11 cellular contexts compared by ENCODE assay signal in the genomic region with DNA sequence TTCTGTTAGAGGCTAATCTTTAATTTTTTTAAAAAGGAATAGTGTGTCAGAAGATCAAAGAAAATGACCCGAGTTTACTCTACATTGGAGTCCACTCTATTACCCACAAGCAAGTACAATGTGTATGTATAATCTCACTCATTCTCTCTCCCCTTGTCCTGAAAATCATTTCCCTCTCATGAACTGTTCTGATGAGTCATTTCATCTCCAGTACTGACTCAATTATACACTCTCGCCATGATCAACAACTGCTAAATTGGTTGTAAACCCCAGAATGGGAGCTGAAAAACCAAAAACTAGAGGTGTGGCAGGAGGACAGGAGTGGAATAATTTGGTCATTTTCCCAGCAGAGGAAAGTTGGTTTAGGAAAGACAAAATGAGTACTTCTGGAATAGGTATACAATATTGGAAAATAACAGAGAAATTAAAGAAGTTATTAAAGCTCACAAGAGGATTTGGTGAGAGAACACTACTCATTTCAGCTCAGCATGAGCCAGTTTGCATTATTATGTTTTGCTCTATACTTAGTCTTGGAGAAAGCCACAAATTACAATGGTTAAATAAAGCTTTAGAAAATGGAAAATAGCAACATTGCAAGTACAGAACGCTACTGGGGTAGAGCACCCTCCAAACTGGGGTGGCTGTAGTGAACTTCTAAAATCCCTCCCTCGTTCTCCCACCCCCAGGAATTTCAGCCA.
DNase-seq lines count a peak whose midpoint lies in the region; ATAC-seq, FAIRE-seq and TF ChIP-seq lines count a peak whose summit lies in the region.
"Had no signal": no experiment of that assay in that cellular context is flagged by ENCODE, and none has a peak within 500 bp of the region (broad histone marks: within the 10 kb centered on the region; RNA-seq: fewer than 3 reads in every experiment).

No MANE protein-coding gene starts in this region.

- H3K4me1 ChIP-seq in HepG2 (ENCODE audit: insufficient read depth, low read length) = no peaks in the 10 kb centered on the region

- BruUV-seq in HepG2 (replicated peaks; lab: Mats Ljungman, UMichigan) = no TSS peak

- no peak overlapping the region for H2AFZ ChIP-seq in HepG2 (ENCODE audit: low read length)

- TF ChIP-seq EP300 in HepG2 (IDR thresholded peaks at IDR 0.05; ENCODE audit: low read depth in 2 of 2, low read length in 2 of 2) (no peak), HepG2 (CRISPR knock-in tag; IDR thresholded peaks at IDR 0.05; ENCODE audit: borderline replicate concordance) (no peak)

- no peaks in the 10 kb centered on the region for H3K9me3 ChIP-seq in HepG2 (ENCODE audit: low read length)

- TF ChIP-seq RAD21 in HepG2 (CRISPR knock-in tag; IDR thresholded peaks at IDR 0.05) = no peak

- intact Hi-C loops in HepG2 (cut with micrococcal nuclease; ENCODE audit: unreplicated experiment) = no loop called here

- H3K4me1 Mint-ChIP-seq in HFFc6 (ENCODE audit: low read depth) (peaks cover 41% of the 10 kb centered on the region), osteocyte (ENCODE audit: unreplicated experiment) (peaks cover 39% of the 10 kb centered on the region)

- peaks cover 2% of the 10 kb centered on the region; the same call in 1 of the 2 replicates for H3K27me3 Mint-ChIP-seq in HFFc6 (ENCODE audit: insufficient read depth)
- H3K27me3 Mint-ChIP-seq in osteocyte (ENCODE audit: unreplicated experiment) = no peaks in the 10 kb centered on the region

- 18% methylated on average over 4 of the region's 4 CpGs for WGBS in HepG2 (ENCODE audit: low lambda C conversion rate)

- FAIRE-seq in HepG2 (lab: Jason Lieb, UNC) = no peak

- H3K27me3 ChIP-seq in HepG2 (ENCODE audit: control insufficient read depth in 1 of 2, insufficient read depth in 2 of 2, low read length in 2 of 2) = no peaks in the 10 kb centered on the region

- peak overlapping the region; percentile 66 for H3K27ac Mint-ChIP-seq in HFFc6
- peak overlapping the region; percentile 55 for H3K27ac Mint-ChIP-seq in osteocyte (ENCODE audit: unreplicated experiment)

- ATAC-seq in GM18873 (IDR thresholded peaks at IDR 0.05; ENCODE audit: low FRiP score, unreplicated experiment) (peak; percentile 97), HepG2 (no peak)

- no peak overlapping the region for H3K4me3 ChIP-seq in HepG2 (replicated peaks in 1 of 3; ENCODE audit: insufficient read depth in 1 of 3, low read depth in 2 of 3, low read length in 3 of 3)
- H3K4me3 ChIP-seq: SK-N-MC had no signal

- H3K4me3 Mint-ChIP-seq in HFFc6 (no peak overlapping the region), osteocyte (ENCODE audit: unreplicated experiment) (no peak overlapping the region)

- no peaks in the 10 kb centered on the region for H3K9me3 Mint-ChIP-seq in HFFc6
- H3K9me3 Mint-ChIP-seq in osteocyte (ENCODE audit: unreplicated experiment) = no peaks in the 10 kb centered on the region

- no peaks in the 10 kb centered on the region for H3K79me2 ChIP-seq in HepG2 (ENCODE audit: insufficient read depth, low read length)

- H3K36me3 Mint-ChIP-seq in HFFc6 (ENCODE audit: low read depth) (no peaks in the 10 kb centered on the region), osteocyte (ENCODE audit: unreplicated experiment) (no peaks in the 10 kb centered on the region)

- POLR2A ChIA-PET in HepG2 (lab: Yijun Ruan, JAX) = no interaction called here

- CTCF ChIA-PET in HepG2 (lab: Yijun Ruan, JAX; ENCODE audit: low intra/inter-chr PET ratio, low total read pairs) = no interaction called here

- TF ChIP-seq CTCF in HFFc6 (IDR thresholded peaks at IDR 0.05) (no peak), osteocyte (IDR thresholded peaks at IDR 0.05) (no peak), HepG2 (CRISPR knock-in tag; IDR thresholded peaks at IDR 0.05) (no peak)

- H3K4me2 ChIP-seq in HepG2 (ENCODE audit: low read depth, low read length) = no peak overlapping the region

- H3K36me3 ChIP-seq in HepG2 (replicated peaks in 1 of 2; ENCODE audit: control insufficient read depth in 1 of 2, insufficient read depth in 2 of 2, low read length in 2 of 2) = no peaks in the 10 kb centered on the region

- DNase-seq in HFFc6 (peak; percentile 25), NCI-H2227 (lab: John Stamatoyannopoulos, UW; ENCODE audit: unreplicated experiment) (peak; percentile 27), osteocyte (ENCODE audit: extremely low spot score, unreplicated experiment) (no peak), SW480 (ENCODE audit: low spot score) (no peak), HepG2 (ENCODE audit: low spot score) (no peak), NCI-H524 treated with DMSO at 0.1 percent for 48 hours (lab: John Stamatoyannopoulos, UW) (no peak)
- DNase-seq: cerebellar nuclear complex; stimulated activated naive CD4-positive, alpha-beta T cell treated with Interleukin-2 at 50 U/mL for 16 hours had no signal

- H3K9ac ChIP-seq in HepG2 (ENCODE audit: insufficient read depth, low read depth, low read length) = no peak overlapping the region

- in situ Hi-C loops in HepG2 (cut with HindIII; ENCODE audit: extremely low pct_ligation_motif_present, low pct_unique_long_range_greater_than_20kb) = no loop called here

- H4K20me1 ChIP-seq in HepG2 (ENCODE audit: insufficient read depth, low read length) = no peaks in the 10 kb centered on the region

- no peak for TF ChIP-seq POLR2A in HepG2 (IDR thresholded peaks at IDR 0.05; ENCODE audit: insufficient read depth in 1 of 2, low read depth in 2 of 2, low read length in 2 of 2)

- no peak overlapping the region for H3K27ac ChIP-seq in HepG2 (ENCODE audit: extremely low read length, insufficient read depth, low read length)
- H3K27ac ChIP-seq: HL-60, SK-N-MC had no signal

TF ChIP-seq in HepG2, 621 proteins besides CTCF, POLR2A, EP300 and RAD21 (continues in another document):
- TF ChIP-seq ZNF281 (CRISPR knock-in tag; IDR thresholded peaks at IDR 0.05; ENCODE audit: borderline replicate concordance) (no peak), ZNF251 (CRISPR knock-in tag; IDR thresholded peaks at IDR 0.05) (no peak), NFKB2 (CRISPR knock-in tag; IDR thresholded peaks at IDR 0.05; ENCODE audit: borderline replicate concordance) (no peak), TFE3 (CRISPR knock-in tag; IDR thresholded peaks at IDR 0.05) (no peak), SATB2 (CRISPR knock-in tag; IDR thresholded peaks at IDR 0.05) (no peak), MZF1 (CRISPR knock-in tag; IDR thresholded peaks at IDR 0.05; ENCODE audit: borderline replicate concordance) (no peak), ZNF124 (CRISPR knock-in tag; IDR thresholded peaks at IDR 0.05) (no peak)
- TF ChIP-seq, protein P1, sequence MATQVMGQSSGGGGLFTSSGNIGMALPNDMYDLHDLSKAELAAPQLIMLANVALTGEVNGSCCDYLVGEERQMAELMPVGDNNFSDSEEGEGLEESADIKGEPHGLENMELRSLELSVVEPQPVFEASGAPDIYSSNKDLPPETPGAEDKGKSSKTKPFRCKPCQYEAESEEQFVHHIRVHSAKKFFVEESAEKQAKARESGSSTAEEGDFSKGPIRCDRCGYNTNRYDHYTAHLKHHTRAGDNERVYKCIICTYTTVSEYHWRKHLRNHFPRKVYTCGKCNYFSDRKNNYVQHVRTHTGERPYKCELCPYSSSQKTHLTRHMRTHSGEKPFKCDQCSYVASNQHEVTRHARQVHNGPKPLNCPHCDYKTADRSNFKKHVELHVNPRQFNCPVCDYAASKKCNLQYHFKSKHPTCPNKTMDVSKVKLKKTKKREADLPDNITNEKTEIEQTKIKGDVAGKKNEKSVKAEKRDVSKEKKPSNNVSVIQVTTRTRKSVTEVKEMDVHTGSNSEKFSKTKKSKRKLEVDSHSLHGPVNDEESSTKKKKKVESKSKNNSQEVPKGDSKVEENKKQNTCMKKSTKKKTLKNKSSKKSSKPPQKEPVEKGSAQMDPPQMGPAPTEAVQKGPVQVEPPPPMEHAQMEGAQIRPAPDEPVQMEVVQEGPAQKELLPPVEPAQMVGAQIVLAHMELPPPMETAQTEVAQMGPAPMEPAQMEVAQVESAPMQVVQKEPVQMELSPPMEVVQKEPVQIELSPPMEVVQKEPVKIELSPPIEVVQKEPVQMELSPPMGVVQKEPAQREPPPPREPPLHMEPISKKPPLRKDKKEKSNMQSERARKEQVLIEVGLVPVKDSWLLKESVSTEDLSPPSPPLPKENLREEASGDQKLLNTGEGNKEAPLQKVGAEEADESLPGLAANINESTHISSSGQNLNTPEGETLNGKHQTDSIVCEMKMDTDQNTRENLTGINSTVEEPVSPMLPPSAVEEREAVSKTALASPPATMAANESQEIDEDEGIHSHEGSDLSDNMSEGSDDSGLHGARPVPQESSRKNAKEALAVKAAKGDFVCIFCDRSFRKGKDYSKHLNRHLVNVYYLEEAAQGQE (IDR thresholded peaks at IDR 0.05; ENCODE audit: borderline replicate concordance in 1 of 2, low read depth in 1 of 2, low read length in 2 of 2) = no peak

Comparison
In these comparisons a context has a peak if more than half of its experiments do, and no peak if none do; other contexts are left out.
1. DNase-seq: peak in HFFc6 (single experiment) and NCI-H2227 (single experiment); none in osteocyte (single experiment), SW480 (single experiment), HepG2 (single experiment) and NCI-H524 treated with DMSO at 0.1 percent for 48 hours (single experiment).